1 cellular context compared by ENCODE assay signal in genomic region chr5:56766926-56767325, GRCh38.
TF ChIP-seq lines count a peak whose summit lies in the region.

No MANE protein-coding gene starts in this region.

TF ChIP-seq in GM12878, 131 proteins besides CTCF, POLR2A, EP300 and RAD21 (continued from another document):
- TF ChIP-seq ATF3 (IDR thresholded peaks at IDR 0.05; ENCODE audit: borderline replicate concordance, extremely low read depth, low read depth, low read length) = no peak
- TF ChIP-seq ATF2 (IDR thresholded peaks at IDR 0.05; ENCODE audit: low read length) = no peak
